In the genomic region with DNA sequence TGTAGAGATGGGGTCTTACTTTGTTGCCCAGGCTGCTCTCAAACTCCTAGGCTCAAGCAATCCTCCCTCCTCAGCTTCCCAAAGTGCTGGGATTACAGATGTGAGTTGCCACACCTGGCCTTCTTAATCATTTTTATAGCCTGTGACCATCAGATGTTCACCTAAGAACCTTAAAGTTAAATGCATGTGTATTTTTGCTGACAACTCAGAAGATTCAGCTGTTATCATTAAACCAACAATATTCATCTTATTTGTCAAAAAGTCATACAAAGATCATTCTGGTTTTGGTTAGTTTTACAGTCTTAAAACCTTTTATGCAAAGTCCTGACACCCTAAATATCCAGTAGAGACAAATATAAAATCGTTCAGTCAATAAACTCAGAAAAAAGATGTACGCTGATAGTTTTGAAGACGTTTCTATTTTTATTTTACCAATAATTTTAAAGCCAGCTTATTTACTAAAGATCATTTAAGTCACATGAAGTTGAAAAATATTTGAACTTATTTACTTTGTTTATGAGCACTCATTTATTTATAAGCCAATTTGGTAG, we compare ENCODE assay signal across 35 cellular contexts. TPM values are rescaled to one million over a fixed set of nuclear protein-coding genes. Genes with fewer than 3 reads are reported as not detected.
"Had no signal": no experiment of that assay in that cellular context is flagged by ENCODE, and none has a peak within 500 bp of the region (broad histone marks: within the 10 kb centered on the region; RNA-seq: fewer than 3 reads in every experiment).

No MANE protein-coding gene starts in this region.

- H3K9me3 ChIP-seq: adrenal gland, body of pancreas, breast epithelium had no signal

- DNase-seq: activated B cell treated with CpG ODN at 0.5 μM for 24 hours; activated CD4-positive, alpha-beta memory T cell treated with anti-CD3 and anti-CD28 coated beads for 36 hours; activated CD4-positive, alpha-beta T cell treated with anti-CD3 and anti-CD28 coated beads for 4 hours; activated CD4-positive, alpha-beta T cell treated with anti-CD3 and anti-CD28 coated beads, Interleukin-2, amount 10 ng/mL, durations not matched to agents 24 days and 14 days; activated CD4-positive, alpha-beta T cell treated with anti-CD3 and anti-CD28 coated beads, Interleukin-2, amount 50 U/mL, for 1 hour; activated CD4-positive, alpha-beta T cell treated with anti-CD3 and anti-CD28 coated beads, Interleukin-2, amount 50 U/mL, for 4 hours; activated CD4-positive, CD25-positive, alpha-beta regulatory T cell treated with anti-CD3 and anti-CD28 coated beads, Interleukin-2, amount 50 U/mL, for 72 hours; activated CD8-positive, alpha-beta memory T cell treated with anti-CD3 and anti-CD28 coated beads, Interleukin-2, amount 50 U/mL, for 4 hours; activated CD8-positive, alpha-beta T cell treated with anti-CD3 and anti-CD28 coated beads for 36 hours; activated effector memory CD4-positive, alpha-beta T cell treated with anti-CD3 and anti-CD28 coated beads, Interleukin-2, amount 50 U/mL, for 16 hours; activated gamma-delta T cell treated with Interleukin-2 at 50 U/mL for 16 hours; activated naive CD4-positive, alpha-beta T cell; activated naive CD4-positive, alpha-beta T cell treated with anti-CD3 and anti-CD28 coated beads for 36 hours; activated naive CD4-positive, alpha-beta T cell treated with anti-CD3 and anti-CD28 coated beads, Interleukin-2, amount 50 U/mL, for 16 hours; activated naive CD8-positive, alpha-beta T cell treated with anti-CD3 and anti-CD28 coated beads for 36 hours; activated T-cell treated with anti-CD3 and anti-CD28 coated beads for 4 hours; activated T-cell treated with anti-CD3 and anti-CD28 coated beads, Interleukin-2, amount 50 U/mL, for 1 hour; activated T-cell treated with anti-CD3 and anti-CD28 coated beads, Interleukin-2, amount 50 U/mL, for 4 hours; activated T-cell treated with anti-CD3 and anti-CD28 coated beads, Interleukin-2, amount 50 U/mL, for 72 hours; adrenal gland; amniotic stem cell; aorta; body of pancreas; brain microvascular endothelial cell; central memory CD4-positive, alpha-beta T cell; T-helper 1 cell; T1000 had no signal

- H3K4me1 ChIP-seq: adrenal gland, body of pancreas, breast epithelium had no signal

- H3K27me3 ChIP-seq: adrenal gland, body of pancreas, brain microvascular endothelial cell, breast epithelium had no signal

- H3K4me3 ChIP-seq: adrenal gland, body of pancreas, breast epithelium had no signal

- H3K27ac ChIP-seq: adrenal gland, body of pancreas, brain microvascular endothelial cell, breast epithelium, VCaP had no signal

- H3K36me3 ChIP-seq: adrenal gland, brain microvascular endothelial cell, breast epithelium had no signal

- FAIRE-seq: astrocyte, TTC549 had no signal

- ATAC-seq: activated CD8-positive, alpha-beta T cell treated with anti-CD3 and anti-CD28 coated beads for 36 hours; activated naive CD4-positive, alpha-beta T cell treated with anti-CD3 and anti-CD28 coated beads, Interleukin-2, amount 50 U/mL, for 72 hours; activated T-cell treated with anti-CD3 and anti-CD28 coated beads, Interleukin-2, amount 50 U/mL, for 4 hours; activated T-cell treated with anti-CD3 and anti-CD28 coated beads, Interleukin-2, amount 50 U/mL, for 72 hours; activated T-helper 17 cell treated with anti-CD3 and anti-CD28 coated beads, Interleukin-2, amount 50 U/mL, for 72 hours; body of pancreas had no signal

RNA-seq across cellular contexts. Expression of gene CLDN5, which starts 22.2 kb away (rescaled TPM):
- total RNA-seq: activated B cell treated with CpG ODN at 0.5 μM for 24 hours; activated CD8-positive, alpha-beta memory T cell treated with anti-CD3 and anti-CD28 coated beads for 36 hours; activated CD8-positive, alpha-beta T cell treated with anti-CD3 and anti-CD28 coated beads for 36 hours; activated naive CD4-positive, alpha-beta T cell treated with anti-CD3 and anti-CD28 coated beads, Interleukin-2, amount 50 U/mL, for 72 hours; activated naive CD8-positive, alpha-beta T cell treated with anti-CD3 and anti-CD28 coated beads for 36 hours; astrocyte had no signal

RNA-seq across cellular contexts. Expression of gene CDC45, which starts 22.3 kb away (rescaled TPM):
- total RNA-seq: body of pancreas, cardiac septum had no signal
